In genomic region chr2:39664898-39665591, GRCh38 we compare ENCODE assay signal across 1 cellular context.
TF ChIP-seq lines count a peak whose summit lies in the region.

No MANE protein-coding gene starts in this region.

TF ChIP-seq in GM23338, 12 proteins besides CTCF, POLR2A, EP300 and RAD21:
- TF ChIP-seq, protein P1, sequence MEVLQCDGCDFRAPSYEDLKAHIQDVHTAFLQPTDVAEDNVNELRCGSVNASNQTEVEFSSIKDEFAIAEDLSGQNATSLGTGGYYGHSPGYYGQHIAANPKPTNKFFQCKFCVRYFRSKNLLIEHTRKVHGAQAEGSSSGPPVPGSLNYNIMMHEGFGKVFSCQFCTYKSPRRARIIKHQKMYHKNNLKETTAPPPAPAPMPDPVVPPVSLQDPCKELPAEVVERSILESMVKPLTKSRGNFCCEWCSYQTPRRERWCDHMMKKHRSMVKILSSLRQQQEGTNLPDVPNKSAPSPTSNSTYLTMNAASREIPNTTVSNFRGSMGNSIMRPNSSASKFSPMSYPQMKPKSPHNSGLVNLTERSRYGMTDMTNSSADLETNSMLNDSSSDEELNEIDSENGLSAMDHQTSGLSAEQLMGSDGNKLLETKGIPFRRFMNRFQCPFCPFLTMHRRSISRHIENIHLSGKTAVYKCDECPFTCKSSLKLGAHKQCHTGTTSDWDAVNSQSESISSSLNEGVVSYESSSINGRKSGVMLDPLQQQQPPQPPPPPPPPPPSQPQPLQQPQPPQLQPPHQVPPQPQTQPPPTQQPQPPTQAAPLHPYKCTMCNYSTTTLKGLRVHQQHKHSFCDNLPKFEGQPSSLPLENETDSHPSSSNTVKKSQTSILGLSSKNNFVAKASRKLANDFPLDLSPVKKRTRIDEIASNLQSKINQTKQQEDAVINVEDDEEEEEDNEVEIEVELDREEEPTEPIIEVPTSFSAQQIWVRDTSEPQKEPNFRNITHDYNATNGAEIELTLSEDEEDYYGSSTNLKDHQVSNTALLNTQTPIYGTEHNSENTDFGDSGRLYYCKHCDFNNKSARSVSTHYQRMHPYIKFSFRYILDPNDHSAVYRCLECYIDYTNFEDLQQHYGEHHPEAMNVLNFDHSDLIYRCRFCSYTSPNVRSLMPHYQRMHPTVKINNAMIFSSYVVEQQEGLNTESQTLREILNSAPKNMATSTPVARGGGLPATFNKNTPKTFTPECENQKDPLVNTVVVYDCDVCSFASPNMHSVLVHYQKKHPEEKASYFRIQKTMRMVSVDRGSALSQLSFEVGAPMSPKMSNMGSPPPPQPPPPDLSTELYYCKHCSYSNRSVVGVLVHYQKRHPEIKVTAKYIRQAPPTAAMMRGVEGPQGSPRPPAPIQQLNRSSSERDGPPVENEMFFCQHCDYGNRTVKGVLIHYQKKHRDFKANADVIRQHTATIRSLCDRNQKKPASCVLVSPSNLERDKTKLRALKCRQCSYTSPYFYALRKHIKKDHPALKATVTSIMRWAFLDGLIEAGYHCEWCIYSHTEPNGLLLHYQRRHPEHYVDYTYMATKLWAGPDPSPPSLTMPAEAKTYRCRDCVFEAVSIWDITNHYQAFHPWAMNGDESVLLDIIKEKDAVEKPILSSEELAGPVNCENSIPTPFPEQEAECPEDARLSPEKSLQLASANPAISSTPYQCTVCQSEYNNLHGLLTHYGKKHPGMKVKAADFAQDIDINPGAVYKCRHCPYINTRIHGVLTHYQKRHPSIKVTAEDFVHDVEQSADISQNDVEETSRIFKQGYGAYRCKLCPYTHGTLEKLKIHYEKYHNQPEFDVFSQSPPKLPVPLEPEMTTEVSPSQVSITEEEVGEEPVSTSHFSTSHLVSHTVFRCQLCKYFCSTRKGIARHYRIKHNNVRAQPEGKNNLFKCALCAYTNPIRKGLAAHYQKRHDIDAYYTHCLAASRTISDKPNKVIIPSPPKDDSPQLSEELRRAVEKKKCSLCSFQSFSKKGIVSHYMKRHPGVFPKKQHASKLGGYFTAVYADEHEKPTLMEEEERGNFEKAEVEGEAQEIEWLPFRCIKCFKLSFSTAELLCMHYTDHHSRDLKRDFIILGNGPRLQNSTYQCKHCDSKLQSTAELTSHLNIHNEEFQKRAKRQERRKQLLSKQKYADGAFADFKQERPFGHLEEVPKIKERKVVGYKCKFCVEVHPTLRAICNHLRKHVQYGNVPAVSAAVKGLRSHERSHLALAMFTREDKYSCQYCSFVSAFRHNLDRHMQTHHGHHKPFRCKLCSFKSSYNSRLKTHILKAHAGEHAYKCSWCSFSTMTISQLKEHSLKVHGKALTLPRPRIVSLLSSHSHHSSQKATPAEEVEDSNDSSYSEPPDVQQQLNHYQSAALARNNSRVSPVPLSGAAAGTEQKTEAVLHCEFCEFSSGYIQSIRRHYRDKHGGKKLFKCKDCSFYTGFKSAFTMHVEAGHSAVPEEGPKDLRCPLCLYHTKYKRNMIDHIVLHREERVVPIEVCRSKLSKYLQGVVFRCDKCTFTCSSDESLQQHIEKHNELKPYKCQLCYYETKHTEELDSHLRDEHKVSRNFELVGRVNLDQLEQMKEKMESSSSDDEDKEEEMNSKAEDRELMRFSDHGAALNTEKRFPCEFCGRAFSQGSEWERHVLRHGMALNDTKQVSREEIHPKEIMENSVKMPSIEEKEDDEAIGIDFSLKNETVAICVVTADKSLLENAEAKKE (CRISPR knock-in tag; IDR thresholded peaks at IDR 0.05): no peak
- no peak for TF ChIP-seq POLR2AphosphoS5 (IDR thresholded peaks at IDR 0.05; ENCODE audit: low read depth)
- no peak for TF ChIP-seq STAT1 (IDR thresholded peaks at IDR 0.05; ENCODE audit: unreplicated experiment)
- no peak for TF ChIP-seq JUNB (IDR thresholded peaks at IDR 0.05; ENCODE audit: unreplicated experiment)
- peak; percentile 63 for TF ChIP-seq EZH2 (IDR thresholded peaks at IDR 0.05; ENCODE audit: low read depth, unreplicated experiment)
- TF ChIP-seq, protein P2, sequence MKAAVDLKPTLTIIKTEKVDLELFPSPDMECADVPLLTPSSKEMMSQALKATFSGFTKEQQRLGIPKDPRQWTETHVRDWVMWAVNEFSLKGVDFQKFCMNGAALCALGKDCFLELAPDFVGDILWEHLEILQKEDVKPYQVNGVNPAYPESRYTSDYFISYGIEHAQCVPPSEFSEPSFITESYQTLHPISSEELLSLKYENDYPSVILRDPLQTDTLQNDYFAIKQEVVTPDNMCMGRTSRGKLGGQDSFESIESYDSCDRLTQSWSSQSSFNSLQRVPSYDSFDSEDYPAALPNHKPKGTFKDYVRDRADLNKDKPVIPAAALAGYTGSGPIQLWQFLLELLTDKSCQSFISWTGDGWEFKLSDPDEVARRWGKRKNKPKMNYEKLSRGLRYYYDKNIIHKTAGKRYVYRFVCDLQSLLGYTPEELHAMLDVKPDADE (IDR thresholded peaks at IDR 0.05): no peak
TF ChIP-seq in GM23338: peak in this region for 1.
